Comparison of ENCODE assay signal across 10 cellular contexts in the genomic region with DNA sequence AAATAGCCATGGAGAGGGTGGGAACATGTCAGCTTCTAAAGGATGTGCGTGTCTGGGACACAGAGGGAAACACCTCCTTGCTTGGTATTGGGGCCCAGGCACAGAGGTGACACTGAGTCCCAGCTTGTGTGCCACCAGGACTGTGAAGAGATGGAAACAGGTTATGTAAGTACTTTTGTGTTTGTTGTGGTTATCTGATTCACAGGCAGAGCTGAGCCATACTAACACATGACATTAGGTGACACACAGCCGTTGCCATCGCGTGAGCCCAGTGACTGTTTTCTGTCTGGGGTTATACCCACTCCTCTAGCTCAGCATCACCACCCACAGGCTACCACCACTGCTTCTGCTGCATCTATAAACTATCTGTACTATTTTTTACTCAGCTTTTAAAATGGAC. TPM values are rescaled to one million over a fixed set of nuclear protein-coding genes. Genes with fewer than 3 reads are reported as not detected.
A peak's percentile ranks its signal among the peaks of the same experiment; 100 is the strongest.
DNase-seq lines count a peak whose midpoint lies in the region; ATAC-seq and TF ChIP-seq lines count a peak whose summit lies in the region.
"Had no signal": no experiment of that assay in that cellular context is flagged by ENCODE, and none has a peak within 500 bp of the region (broad histone marks: within the 10 kb centered on the region; RNA-seq: fewer than 3 reads in every experiment).

No MANE protein-coding gene starts in this region.

- TF ChIP-seq POLR2A in sigmoid colon (IDR thresholded peaks at IDR 0.05) = no peak

- H3K9me3 Mint-ChIP-seq in activated T-cell treated with anti-CD3 and anti-CD28 coated beads, Interleukin-2, amount 50 U/mL, for 4 hours = no peaks in the 10 kb centered on the region

- WGBS in sigmoid colon, 2 donors = 60 to 87% methylated on average over 4 of the region's 4 CpGs

- peak overlapping the region; percentile 81 for H3K4me3 Mint-ChIP-seq in activated T-cell treated with anti-CD3 and anti-CD28 coated beads, Interleukin-2, amount 50 U/mL, for 4 hours

- POLR2A ChIA-PET in PC-9 (lab: Charles Lee; ENCODE audit: unreplicated experiment) = interaction anchor here (0.6 kb wide), 3 partner anchors 45 to 503 kb away, joined by 3 to 6 read pairs (median 4); partner anchors contain the start of gene ACYP1

- H3K27ac ChIP-seq in PC-9 = no peak overlapping the region
- peak overlapping the region; percentile 42 for H3K27ac ChIP-seq in parathyroid adenoma
- no peak overlapping the region for H3K27ac ChIP-seq in sigmoid colon
- H3K27ac ChIP-seq: BLaER1 had no signal

- peak; percentile 79 to 85 for ATAC-seq in activated T-cell treated with anti-CD3 and anti-CD28 coated beads, Interleukin-2, amount 50 U/mL, for 4 hours
- ATAC-seq in HG03095 (IDR thresholded peaks at IDR 0.05; ENCODE audit: unreplicated experiment) = no peak

- DNase-seq in AG20443 (ENCODE audit: low spot score) (peak; percentile 40), PC-9 (peak; percentile 58 to 87), sigmoid colon (no peak), Kasumi-1 (lab: John Stamatoyannopoulos, UW) (no peak), COLO668 (lab: John Stamatoyannopoulos, UW; ENCODE audit: unreplicated experiment) (no peak)
- DNase-seq in activated T-cell treated with anti-CD3 and anti-CD28 coated beads, Interleukin-2, amount 50 U/mL, for 4 hours = peak; percentile 70
- DNase-seq: erythroblast had no signal

- H3K9me3 ChIP-seq in PC-9 (ENCODE audit: insufficient read depth, low read depth) (no peaks in the 10 kb centered on the region), parathyroid adenoma (ENCODE audit: control insufficient read depth, low read length) (no peaks in the 10 kb centered on the region), sigmoid colon (no peaks in the 10 kb centered on the region)
- H3K9me3 ChIP-seq: BLaER1 had no signal

- H3K4me1 ChIP-seq in PC-9 (replicated peaks; ENCODE audit: insufficient read depth) (peaks cover 49% of the 10 kb centered on the region), parathyroid adenoma (peaks cover 61% of the 10 kb centered on the region), sigmoid colon (no peaks in the 10 kb centered on the region)

- no peaks in the 10 kb centered on the region for H4K20me1 ChIP-seq in PC-9 (ENCODE audit: insufficient read depth)
- H4K20me1 ChIP-seq: BLaER1 had no signal

- H3K4me3 ChIP-seq in PC-9 (no peak overlapping the region), parathyroid adenoma (ENCODE audit: low read depth, low read length) (no peak overlapping the region), sigmoid colon (no peak overlapping the region)
- H3K4me3 ChIP-seq: BLaER1 had no signal

- H2AFZ ChIP-seq in PC-9 (no peak overlapping the region), parathyroid adenoma (peak overlapping the region; percentile 71)

- peaks cover 23% of the 10 kb centered on the region for H3F3A ChIP-seq in PC-9 (ENCODE audit: insufficient read depth, low read depth)

- no peaks in the 10 kb centered on the region for H3K27me3 Mint-ChIP-seq in activated T-cell treated with anti-CD3 and anti-CD28 coated beads, Interleukin-2, amount 50 U/mL, for 4 hours (ENCODE audit: low read depth)

- no peak overlapping the region for H3K9ac ChIP-seq in parathyroid adenoma
- H3K9ac ChIP-seq: BLaER1 had no signal

- H3K36me3 Mint-ChIP-seq in activated T-cell treated with anti-CD3 and anti-CD28 coated beads, Interleukin-2, amount 50 U/mL, for 4 hours (ENCODE audit: insufficient read depth) = no peaks in the 10 kb centered on the region

- H3K27me3 ChIP-seq in PC-9 (ENCODE audit: insufficient read depth, low read depth) (no peaks in the 10 kb centered on the region), parathyroid adenoma (ENCODE audit: control insufficient read depth, insufficient read depth, low read length) (no peaks in the 10 kb centered on the region), sigmoid colon (peaks cover 0 to 4% (median 0%) of the 10 kb centered on the region in 3 donors)
- H3K27me3 ChIP-seq: BLaER1 had no signal

- peak overlapping the region; percentile 12 for H3K4me2 ChIP-seq in PC-9
- H3K4me2 ChIP-seq in parathyroid adenoma (ENCODE audit: low read length) = peak overlapping the region; percentile 6
- H3K4me2 ChIP-seq: BLaER1 had no signal

- no peak for TF ChIP-seq EP300 in sigmoid colon (IDR thresholded peaks at IDR 0.05)

- CTCF ChIA-PET in PC-9 (lab: Charles Lee) = interaction anchor here (0.6 to 0.8 kb wide), 4 partner anchors 8 to 258 kb away, joined by 3 to 8 read pairs (median 3); no protein-coding TSS in a partner anchor

- H3K36me3 ChIP-seq in PC-9 (ENCODE audit: low read depth) = no peaks in the 10 kb centered on the region
- H3K36me3 ChIP-seq in parathyroid adenoma (ENCODE audit: control insufficient read depth, insufficient read depth, low read length) = no peaks in the 10 kb centered on the region
- H3K36me3 ChIP-seq in sigmoid colon = no peaks in the 10 kb centered on the region
- H3K36me3 ChIP-seq: BLaER1 had no signal

- intact Hi-C loops in PC-9 (cut with micrococcal nuclease; ENCODE audit: unreplicated experiment) (loop anchor here (10.0 kb wide), 1 partner anchor 682 kb away; the partner anchor contains the start of gene DLST), sigmoid colon (cut with DNase I) (no loop called here)

- TF ChIP-seq CTCF in PC-9 (conservative IDR thresholded peaks at IDR 0.05) (no peak; the same call in 1 of the 2 replicates), parathyroid adenoma (IDR thresholded peaks at IDR 0.05) (no peak), sigmoid colon (IDR thresholded peaks at IDR 0.05) (no peak)

- no TSS peak for BruUV-seq in PC-9 (replicated peaks; lab: Mats Ljungman, UMichigan)

- H3K4me1 Mint-ChIP-seq in activated T-cell treated with anti-CD3 and anti-CD28 coated beads, Interleukin-2, amount 50 U/mL, for 4 hours (ENCODE audit: low read depth) = peaks cover 85% of the 10 kb centered on the region

- no peaks in the 10 kb centered on the region for H3K79me2 ChIP-seq in PC-9 (ENCODE audit: low read depth)
- H3K79me2 ChIP-seq in parathyroid adenoma = no peaks in the 10 kb centered on the region

- H3K9me2 ChIP-seq in PC-9 (ENCODE audit: insufficient read depth) = no peaks in the 10 kb centered on the region

RNA-seq across cellular contexts. Expression of gene FLVCR2, which starts 12.1 kb away (rescaled TPM):
- 12.4 and 35.7 TPM in 2 replicates for total RNA-seq in PC-9 (2021)
- 1 to 10 TPM; 1.5 to 5.3 (median 3.3) TPM for total RNA-seq in activated T-cell treated with anti-CD3 and anti-CD28 coated beads, Interleukin-2, amount 50 U/mL, for 4 hours
- 1 to 10 TPM; 2.4 to 3.0 (median 2.8) TPM for total RNA-seq in sigmoid colon
- polyA plus RNA-seq in sigmoid colon = 10 to 100 TPM in 1 of 3 donors, 1 to 10 TPM in 2; 3.6 to 14.8 (median 4.9) TPM

RNA-seq across cellular contexts. Expression of gene BATF, which starts 44.1 kb away (rescaled TPM):
- total RNA-seq in PC-9 (2021) (55.7 and 79.0 TPM in 2 replicates), sigmoid colon (1 to 10 TPM in 3 of 4 donors, not detected in 1; 1.6 to 5.0 (median 2.3) TPM)
- total RNA-seq in activated T-cell treated with anti-CD3 and anti-CD28 coated beads, Interleukin-2, amount 50 U/mL, for 4 hours = 100 to 1,000 TPM; 186 to 193 (median 191) TPM
- 10 to 100 TPM in 1 of 3 donors, 1 to 10 TPM in 2; 5.3 to 17.1 (median 6.0) TPM for polyA plus RNA-seq in sigmoid colon

Comparison
In these comparisons a context has a peak if more than half of its experiments do, and no peak if none do; other contexts are left out.
1. DNase-seq: peak in AG20443 (single experiment), PC-9 (2 of 2) and activated T-cell treated with anti-CD3 and anti-CD28 coated beads, Interleukin-2, amount 50 U/mL, for 4 hours (single experiment); none in sigmoid colon (single experiment), Kasumi-1 (0 of 2) and COLO668 (single experiment).